1 cellular context compared by ENCODE assay signal in genomic region chr14:104797112-104798044, GRCh38.
A peak's percentile ranks its signal among the peaks of the same experiment; 100 is the strongest.
TF ChIP-seq lines count a peak whose summit lies in the region.

No MANE protein-coding gene starts in this region.

TF ChIP-seq in HepG2, 621 proteins besides CTCF, POLR2A, EP300 and RAD21 (continues in another document):
- TF ChIP-seq, protein P1, sequence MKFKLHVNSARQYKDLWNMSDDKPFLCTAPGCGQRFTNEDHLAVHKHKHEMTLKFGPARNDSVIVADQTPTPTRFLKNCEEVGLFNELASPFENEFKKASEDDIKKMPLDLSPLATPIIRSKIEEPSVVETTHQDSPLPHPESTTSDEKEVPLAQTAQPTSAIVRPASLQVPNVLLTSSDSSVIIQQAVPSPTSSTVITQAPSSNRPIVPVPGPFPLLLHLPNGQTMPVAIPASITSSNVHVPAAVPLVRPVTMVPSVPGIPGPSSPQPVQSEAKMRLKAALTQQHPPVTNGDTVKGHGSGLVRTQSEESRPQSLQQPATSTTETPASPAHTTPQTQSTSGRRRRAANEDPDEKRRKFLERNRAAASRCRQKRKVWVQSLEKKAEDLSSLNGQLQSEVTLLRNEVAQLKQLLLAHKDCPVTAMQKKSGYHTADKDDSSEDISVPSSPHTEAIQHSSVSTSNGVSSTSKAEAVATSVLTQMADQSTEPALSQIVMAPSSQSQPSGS (CRISPR knock-in tag; IDR thresholded peaks at IDR 0.05), result 0 out of 2 replicates have a peak, but pooled peaks have one; percentile 16
- TF ChIP-seq MAFF (IDR thresholded peaks at IDR 0.05; ENCODE audit: low read depth, low read length), result no peak
- no peak for TF ChIP-seq ZNF230 (CRISPR knock-in tag; IDR thresholded peaks at IDR 0.05)
- no peak for TF ChIP-seq ATF1 (CRISPR knock-in tag; IDR thresholded peaks at IDR 0.05)
- TF ChIP-seq, protein P2, sequence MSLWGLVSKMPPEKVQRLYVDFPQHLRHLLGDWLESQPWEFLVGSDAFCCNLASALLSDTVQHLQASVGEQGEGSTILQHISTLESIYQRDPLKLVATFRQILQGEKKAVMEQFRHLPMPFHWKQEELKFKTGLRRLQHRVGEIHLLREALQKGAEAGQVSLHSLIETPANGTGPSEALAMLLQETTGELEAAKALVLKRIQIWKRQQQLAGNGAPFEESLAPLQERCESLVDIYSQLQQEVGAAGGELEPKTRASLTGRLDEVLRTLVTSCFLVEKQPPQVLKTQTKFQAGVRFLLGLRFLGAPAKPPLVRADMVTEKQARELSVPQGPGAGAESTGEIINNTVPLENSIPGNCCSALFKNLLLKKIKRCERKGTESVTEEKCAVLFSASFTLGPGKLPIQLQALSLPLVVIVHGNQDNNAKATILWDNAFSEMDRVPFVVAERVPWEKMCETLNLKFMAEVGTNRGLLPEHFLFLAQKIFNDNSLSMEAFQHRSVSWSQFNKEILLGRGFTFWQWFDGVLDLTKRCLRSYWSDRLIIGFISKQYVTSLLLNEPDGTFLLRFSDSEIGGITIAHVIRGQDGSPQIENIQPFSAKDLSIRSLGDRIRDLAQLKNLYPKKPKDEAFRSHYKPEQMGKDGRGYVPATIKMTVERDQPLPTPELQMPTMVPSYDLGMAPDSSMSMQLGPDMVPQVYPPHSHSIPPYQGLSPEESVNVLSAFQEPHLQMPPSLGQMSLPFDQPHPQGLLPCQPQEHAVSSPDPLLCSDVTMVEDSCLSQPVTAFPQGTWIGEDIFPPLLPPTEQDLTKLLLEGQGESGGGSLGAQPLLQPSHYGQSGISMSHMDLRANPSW (CRISPR knock-in tag; IDR thresholded peaks at IDR 0.05; ENCODE audit: borderline replicate concordance), result no peak
- TF ChIP-seq ZBTB4 (CRISPR knock-in tag; IDR thresholded peaks at IDR 0.05; ENCODE audit: borderline replicate concordance), result peak; percentile 71; the same call in 1 of the 2 replicates
- TF ChIP-seq ZBTB40 (IDR thresholded peaks at IDR 0.05), result no peak
- no peak for TF ChIP-seq ZBTB40 (CRISPR knock-in tag; IDR thresholded peaks at IDR 0.05)
- TF ChIP-seq ZFP37 (CRISPR knock-in tag; IDR thresholded peaks at IDR 0.05; ENCODE audit: borderline replicate concordance), result no peak
- TF ChIP-seq ZNF234 (CRISPR knock-in tag; conservative IDR thresholded peaks at IDR 0.05), result no peak
- 0 out of 2 replicates have a peak, but pooled peaks have one; percentile 34 for TF ChIP-seq SMAD1 (CRISPR knock-in tag; IDR thresholded peaks at IDR 0.05; ENCODE audit: borderline replicate concordance, low read depth)
- TF ChIP-seq HMG20B (CRISPR knock-in tag; conservative IDR thresholded peaks at IDR 0.05), result peak; percentile 26; the same call in 1 of the 2 replicates
- TF ChIP-seq, protein P3, sequence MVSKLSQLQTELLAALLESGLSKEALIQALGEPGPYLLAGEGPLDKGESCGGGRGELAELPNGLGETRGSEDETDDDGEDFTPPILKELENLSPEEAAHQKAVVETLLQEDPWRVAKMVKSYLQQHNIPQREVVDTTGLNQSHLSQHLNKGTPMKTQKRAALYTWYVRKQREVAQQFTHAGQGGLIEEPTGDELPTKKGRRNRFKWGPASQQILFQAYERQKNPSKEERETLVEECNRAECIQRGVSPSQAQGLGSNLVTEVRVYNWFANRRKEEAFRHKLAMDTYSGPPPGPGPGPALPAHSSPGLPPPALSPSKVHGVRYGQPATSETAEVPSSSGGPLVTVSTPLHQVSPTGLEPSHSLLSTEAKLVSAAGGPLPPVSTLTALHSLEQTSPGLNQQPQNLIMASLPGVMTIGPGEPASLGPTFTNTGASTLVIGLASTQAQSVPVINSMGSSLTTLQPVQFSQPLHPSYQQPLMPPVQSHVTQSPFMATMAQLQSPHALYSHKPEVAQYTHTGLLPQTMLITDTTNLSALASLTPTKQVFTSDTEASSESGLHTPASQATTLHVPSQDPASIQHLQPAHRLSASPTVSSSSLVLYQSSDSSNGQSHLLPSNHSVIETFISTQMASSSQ (IDR thresholded peaks at IDR 0.05; ENCODE audit: low read depth), result no peak
- TF ChIP-seq, protein P3 (CRISPR knock-in tag; IDR thresholded peaks at IDR 0.05; ENCODE audit: borderline replicate concordance), result 0 out of 2 replicates have a peak, but pooled peaks have one; percentile 37
- peak; percentile 39; the same call in 1 of the 2 replicates for TF ChIP-seq HDAC1 (CRISPR knock-in tag; IDR thresholded peaks at IDR 0.05)
- 0 out of 2 replicates have a peak, but pooled peaks have one; percentile 22 for TF ChIP-seq ZNF451 (CRISPR knock-in tag; IDR thresholded peaks at IDR 0.05)
- TF ChIP-seq CSRNP1 (CRISPR knock-in tag; IDR thresholded peaks at IDR 0.05), result peak; percentile 7; the same call in 1 of the 2 replicates
- TF ChIP-seq PLRG1 (conservative IDR thresholded peaks at IDR 0.05), result no peak
- TF ChIP-seq ZNF543 (CRISPR knock-in tag; IDR thresholded peaks at IDR 0.05), result 0 out of 2 replicates have a peak, but pooled peaks have one; percentile 7
- TF ChIP-seq ZNF563 (CRISPR knock-in tag; IDR thresholded peaks at IDR 0.05), result no peak
- peak; percentile 75 for TF ChIP-seq ZNF777 (CRISPR knock-in tag; IDR thresholded peaks at IDR 0.05)
- TF ChIP-seq, protein P4, sequence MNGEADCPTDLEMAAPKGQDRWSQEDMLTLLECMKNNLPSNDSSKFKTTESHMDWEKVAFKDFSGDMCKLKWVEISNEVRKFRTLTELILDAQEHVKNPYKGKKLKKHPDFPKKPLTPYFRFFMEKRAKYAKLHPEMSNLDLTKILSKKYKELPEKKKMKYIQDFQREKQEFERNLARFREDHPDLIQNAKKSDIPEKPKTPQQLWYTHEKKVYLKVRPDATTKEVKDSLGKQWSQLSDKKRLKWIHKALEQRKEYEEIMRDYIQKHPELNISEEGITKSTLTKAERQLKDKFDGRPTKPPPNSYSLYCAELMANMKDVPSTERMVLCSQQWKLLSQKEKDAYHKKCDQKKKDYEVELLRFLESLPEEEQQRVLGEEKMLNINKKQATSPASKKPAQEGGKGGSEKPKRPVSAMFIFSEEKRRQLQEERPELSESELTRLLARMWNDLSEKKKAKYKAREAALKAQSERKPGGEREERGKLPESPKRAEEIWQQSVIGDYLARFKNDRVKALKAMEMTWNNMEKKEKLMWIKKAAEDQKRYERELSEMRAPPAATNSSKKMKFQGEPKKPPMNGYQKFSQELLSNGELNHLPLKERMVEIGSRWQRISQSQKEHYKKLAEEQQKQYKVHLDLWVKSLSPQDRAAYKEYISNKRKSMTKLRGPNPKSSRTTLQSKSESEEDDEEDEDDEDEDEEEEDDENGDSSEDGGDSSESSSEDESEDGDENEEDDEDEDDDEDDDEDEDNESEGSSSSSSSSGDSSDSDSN (CRISPR knock-in tag; IDR thresholded peaks at IDR 0.05), result peak; percentile 58
- 0 out of 2 replicates have a peak, but pooled peaks have one; percentile 30 for TF ChIP-seq HIC2 (CRISPR knock-in tag; IDR thresholded peaks at IDR 0.05; ENCODE audit: low read depth)
